ENCODE assay signal across 9 cellular contexts in the genomic region with DNA sequence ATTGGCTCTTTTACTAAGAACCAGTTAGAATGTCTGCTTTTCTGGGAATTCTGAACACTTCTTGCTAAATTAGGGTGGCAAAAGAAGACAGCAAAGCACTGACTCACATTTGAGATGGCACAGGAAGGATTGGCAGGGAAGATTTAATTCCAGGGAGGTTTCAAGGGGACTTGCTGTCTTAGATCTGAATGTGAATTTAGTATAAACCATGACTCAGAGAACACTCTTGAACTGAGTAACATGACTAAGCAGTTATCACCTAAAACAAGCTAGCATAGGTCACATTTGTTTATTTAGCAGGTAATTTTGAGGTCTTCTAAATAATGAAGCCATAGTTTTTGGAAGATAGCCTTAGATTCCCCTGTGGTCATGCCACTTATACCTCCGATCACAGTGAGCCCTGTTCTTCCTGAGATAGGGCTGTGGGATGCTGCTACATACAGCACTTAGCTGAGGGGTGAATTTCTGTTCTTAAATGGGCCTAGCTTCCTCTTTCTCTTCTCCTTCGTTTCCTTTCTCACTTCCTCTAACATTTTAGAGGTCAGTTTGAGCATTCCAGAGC.
A peak's percentile ranks its signal among the peaks of the same experiment; 100 is the strongest.
DNase-seq lines count a peak whose midpoint lies in the region; ATAC-seq, FAIRE-seq and TF ChIP-seq lines count a peak whose summit lies in the region.
"Had no signal": no experiment of that assay in that cellular context is flagged by ENCODE, and none has a peak within 500 bp of the region (broad histone marks: within the 10 kb centered on the region; RNA-seq: fewer than 3 reads in every experiment).

No MANE protein-coding gene starts in this region.

- TF ChIP-seq EP300 in tibial nerve (IDR thresholded peaks at IDR 0.05) = no peak

- TF ChIP-seq POLR2A in tibial nerve (IDR thresholded peaks at IDR 0.05) = no peak

- no peaks in the 10 kb centered on the region for H3K27me3 ChIP-seq in tibial nerve

- intact Hi-C loops in activated naive CD4-positive, alpha-beta T cell treated with anti-CD3 and anti-CD28 coated beads for 36 hours (cut with micrococcal nuclease) = no loop called here

- no peak overlapping the region for H3K4me3 Mint-ChIP-seq in activated naive CD4-positive, alpha-beta T cell treated with anti-CD3 and anti-CD28 coated beads for 36 hours

- H3K9me3 ChIP-seq in tibial nerve = no peaks in the 10 kb centered on the region

- CTCF ChIA-PET in activated naive CD4-positive, alpha-beta T cell treated with anti-CD3 and anti-CD28 coated beads for 36 hours (lab: Charles Lee) = interaction anchor here (1.5 kb wide), 1 partner anchor 77 kb away, joined by 5 read pairs; no protein-coding TSS in a partner anchor

- no peaks in the 10 kb centered on the region for H3K36me3 Mint-ChIP-seq in activated naive CD4-positive, alpha-beta T cell treated with anti-CD3 and anti-CD28 coated beads for 36 hours (ENCODE audit: low read depth)

- peak; percentile 77 for DNase-seq in A172 (ENCODE audit: low spot score)
- DNase-seq in RCC 7860 (ENCODE audit: low spot score) = peak; percentile 65
- peak; percentile 33 for DNase-seq in globus pallidus (ENCODE audit: low spot score)
- DNase-seq in stimulated activated CD4-positive, alpha-beta T cell treated with anti-CD3 and anti-CD28 coated beads, Interleukin-4, amount 100 ng/mL, for 4 hours = no peak
- DNase-seq in tibial nerve (ENCODE audit: low spot score in 2 of 2) = no peak
- no peak for DNase-seq in NK-92 (lab: John Stamatoyannopoulos, UW; ENCODE audit: unreplicated experiment)
- no peak for DNase-seq in activated naive CD4-positive, alpha-beta T cell treated with anti-CD3 and anti-CD28 coated beads for 36 hours
- DNase-seq: NCI-H2029 had no signal

- H3K4me3 ChIP-seq in tibial nerve = no peak overlapping the region

- no peaks in the 10 kb centered on the region for H3K36me3 ChIP-seq in tibial nerve

- peaks cover 9% of the 10 kb centered on the region for H3K27me3 Mint-ChIP-seq in activated naive CD4-positive, alpha-beta T cell treated with anti-CD3 and anti-CD28 coated beads for 36 hours (ENCODE audit: low read depth)

- WGBS in tibial nerve, 2 donors = 46 to 52% methylated on average over 2 of the region's 2 CpGs

- peaks cover 4% of the 10 kb centered on the region for H3K4me1 Mint-ChIP-seq in activated naive CD4-positive, alpha-beta T cell treated with anti-CD3 and anti-CD28 coated beads for 36 hours (ENCODE audit: low read depth)

- no peak for TF ChIP-seq CTCF in tibial nerve (IDR thresholded peaks at IDR 0.05)

- H3K9me3 Mint-ChIP-seq in activated naive CD4-positive, alpha-beta T cell treated with anti-CD3 and anti-CD28 coated beads for 36 hours = no peaks in the 10 kb centered on the region

- peak; percentile 69 for FAIRE-seq in RCC 7860 (lab: Jason Lieb, UNC)

- peak overlapping the region in 2 of 4 donors; percentile 67 to 69 for H3K27ac ChIP-seq in tibial nerve

- peaks cover 0 to 20% (median 0%) of the 10 kb centered on the region in 4 donors for H3K4me1 ChIP-seq in tibial nerve

- peak; percentile 62 for ATAC-seq in GM21723 (IDR thresholded peaks at IDR 0.05; ENCODE audit: unreplicated experiment)

- H3K27ac Mint-ChIP-seq in activated naive CD4-positive, alpha-beta T cell treated with anti-CD3 and anti-CD28 coated beads for 36 hours = no peak overlapping the region

Comparison
In these comparisons a context has a peak if more than half of its experiments do, and no peak if none do; other contexts are left out.
1. DNase-seq: peak in A172 (single experiment), RCC 7860 (single experiment) and globus pallidus (single experiment); none in stimulated activated CD4-positive, alpha-beta T cell treated with anti-CD3 and anti-CD28 coated beads, Interleukin-4, amount 100 ng/mL, for 4 hours (0 of 2), tibial nerve (0 of 2), NK-92 (single experiment) and activated naive CD4-positive, alpha-beta T cell treated with anti-CD3 and anti-CD28 coated beads for 36 hours (single experiment).